8 cellular contexts compared by ENCODE assay signal in genomic region chr21:43719748-43720538, GRCh38. TPM values are rescaled to one million over a fixed set of nuclear protein-coding genes. Genes with fewer than 3 reads are reported as not detected.
DNase-seq lines count a peak whose midpoint lies in the region; ATAC-seq and TF ChIP-seq lines count a peak whose summit lies in the region.

No MANE protein-coding gene starts in this region.

- intact Hi-C loops in Caco-2 (cut with micrococcal nuclease; ENCODE audit: unreplicated experiment) = loop anchor here (1.0 kb wide), 1 partner anchor 18 kb away; no protein-coding TSS in a partner anchor
- intact Hi-C loops in left ventricle myocardium superior (cut with micrococcal nuclease) = no loop called here

- no TSS peak for BruUV-seq in Caco-2 (replicated peaks; lab: Mats Ljungman, UMichigan)

- H3K36me3 ChIP-seq in Caco-2 (ENCODE audit: control insufficient read depth, insufficient read depth, low read length) (peaks cover 2% of the 10 kb centered on the region), skeletal muscle tissue (ENCODE audit: control insufficient read depth in 3 of 3, insufficient read depth in 3 of 3, low read length in 3 of 3) (no peaks in the 10 kb centered on the region)

- H3K9ac ChIP-seq in skeletal muscle tissue (ENCODE audit: low read depth in 1 of 3, low read length in 3 of 3) = peak overlapping the region; percentile 63 to 89 (median 80)

- no peaks in the 10 kb centered on the region for H3K9me3 Mint-ChIP-seq in Caco-2 (ENCODE audit: unreplicated experiment)
- H3K9me3 Mint-ChIP-seq in activated T-helper 17 cell treated with anti-CD3 and anti-CD28 coated beads, Interleukin-2, amount 50 U/mL, for 72 hours = no peaks in the 10 kb centered on the region

- no peaks in the 10 kb centered on the region for H3K27me3 ChIP-seq in Caco-2 (replicated peaks; ENCODE audit: control insufficient read depth, insufficient read depth, low read length)
- H3K27me3 ChIP-seq in skeletal muscle tissue (ENCODE audit: control insufficient read depth in 3 of 3, insufficient read depth in 3 of 3, low read length in 3 of 3) = no peaks in the 10 kb centered on the region

- peak overlapping the region; percentile 98 for H3K4me3 ChIP-seq in Caco-2 (ENCODE audit: low read depth, low read length)
- H3K4me3 ChIP-seq in skeletal muscle tissue (ENCODE audit: low read length in 3 of 3) = peak overlapping the region; percentile 73 to 90 (median 89)

- H3K27me3 Mint-ChIP-seq in Caco-2 (ENCODE audit: insufficient read depth, unreplicated experiment) = no peaks in the 10 kb centered on the region
- no peaks in the 10 kb centered on the region for H3K27me3 Mint-ChIP-seq in activated T-helper 17 cell treated with anti-CD3 and anti-CD28 coated beads, Interleukin-2, amount 50 U/mL, for 72 hours

- peak overlapping the region; percentile 54 for H3K27ac ChIP-seq in skeletal muscle tissue (ENCODE audit: low read depth, low read length)

- POLR2A ChIA-PET in Caco-2 (lab: Charles Lee) = interaction anchor here (0.6 kb wide), 1 partner anchor 10 kb away, joined by 4 read pairs; no protein-coding TSS in a partner anchor

- TF ChIP-seq CTCF in Caco-2 (IDR thresholded peaks at IDR 0.05; ENCODE audit: insufficient read depth in 1 of 2, low read depth in 1 of 2, low read length in 1 of 2, severe bottlenecking in 1 of 2, unreplicated experiment in 1 of 2) = no peak

- CTCF ChIA-PET in Caco-2 (lab: Charles Lee) = no interaction called here

- DNase-seq in Caco-2 (no peak), left ventricle myocardium superior (peak; percentile 57), iPS-NIHi11 (ENCODE audit: low spot score) (no peak), epidermal melanocyte (ENCODE audit: insufficient read length, low spot score) (no peak)

- peak overlapping the region; percentile 75 for H3K27ac Mint-ChIP-seq in Caco-2 (ENCODE audit: unreplicated experiment)
- H3K27ac Mint-ChIP-seq in activated T-helper 17 cell treated with anti-CD3 and anti-CD28 coated beads, Interleukin-2, amount 50 U/mL, for 72 hours = peak overlapping the region; percentile 80

- ATAC-seq in HG02798 (IDR thresholded peaks at IDR 0.05; ENCODE audit: poor library complexity, unreplicated experiment) = peak; percentile 2
- ATAC-seq in activated T-helper 17 cell treated with anti-CD3 and anti-CD28 coated beads, Interleukin-2, amount 50 U/mL, for 72 hours (replicated peaks) = peak; percentile 14
- ATAC-seq in left ventricle myocardium superior = peak; percentile 9
- no peak for ATAC-seq in HG03565 (IDR thresholded peaks at IDR 0.05; ENCODE audit: unreplicated experiment)

- peaks cover 21% of the 10 kb centered on the region for H3K4me1 Mint-ChIP-seq in Caco-2 (ENCODE audit: low read depth, unreplicated experiment)
- peaks cover 5% of the 10 kb centered on the region for H3K4me1 Mint-ChIP-seq in activated T-helper 17 cell treated with anti-CD3 and anti-CD28 coated beads, Interleukin-2, amount 50 U/mL, for 72 hours

- H3K4me1 ChIP-seq in Caco-2 (peaks cover 23% of the 10 kb centered on the region), skeletal muscle tissue (ENCODE audit: control insufficient read depth in 3 of 3, insufficient read depth in 3 of 3, low read length in 3 of 3) (peaks cover 19 to 29% (median 26%) of the 10 kb centered on the region in 3 donors)

- H3K9me3 ChIP-seq in Caco-2 (no peaks in the 10 kb centered on the region), skeletal muscle tissue (ENCODE audit: control insufficient read depth in 3 of 3, low read length in 3 of 3) (no peaks in the 10 kb centered on the region)

- H3K4me3 Mint-ChIP-seq in Caco-2 (ENCODE audit: unreplicated experiment) = peak overlapping the region; percentile 87
- H3K4me3 Mint-ChIP-seq in activated T-helper 17 cell treated with anti-CD3 and anti-CD28 coated beads, Interleukin-2, amount 50 U/mL, for 72 hours = peak overlapping the region; percentile 85

- peaks cover 50% of the 10 kb centered on the region for H3K36me3 Mint-ChIP-seq in Caco-2 (ENCODE audit: insufficient read depth, unreplicated experiment)
- peaks cover 17% of the 10 kb centered on the region for H3K36me3 Mint-ChIP-seq in activated T-helper 17 cell treated with anti-CD3 and anti-CD28 coated beads, Interleukin-2, amount 50 U/mL, for 72 hours (ENCODE audit: low read depth)

RNA-seq across cellular contexts. Expression of gene PDXK, which starts 1.0 kb away (rescaled TPM):
- 275 and 276 TPM in 2 replicates for total RNA-seq in Caco-2 (2022)
- total RNA-seq in activated T-helper 17 cell treated with anti-CD3 and anti-CD28 coated beads, Interleukin-2, amount 50 U/mL, for 72 hours = 100 to 1,000 TPM; 102 to 115 TPM
- 117 TPM for total RNA-seq in left ventricle myocardium superior
- 12.5 TPM for total RNA-seq in skeletal muscle tissue

RNA-seq across cellular contexts. Expression of gene CSTB, which starts 56.2 kb away (rescaled TPM):
- total RNA-seq in Caco-2 (2022) = 49.9 and 50.0 TPM in 2 replicates
- 10 to 100 TPM; 32.5 to 33.6 TPM for total RNA-seq in activated T-helper 17 cell treated with anti-CD3 and anti-CD28 coated beads, Interleukin-2, amount 50 U/mL, for 72 hours
- 37.6 TPM for total RNA-seq in left ventricle myocardium superior
- total RNA-seq in skeletal muscle tissue = 6.3 TPM
